In the genomic region with DNA sequence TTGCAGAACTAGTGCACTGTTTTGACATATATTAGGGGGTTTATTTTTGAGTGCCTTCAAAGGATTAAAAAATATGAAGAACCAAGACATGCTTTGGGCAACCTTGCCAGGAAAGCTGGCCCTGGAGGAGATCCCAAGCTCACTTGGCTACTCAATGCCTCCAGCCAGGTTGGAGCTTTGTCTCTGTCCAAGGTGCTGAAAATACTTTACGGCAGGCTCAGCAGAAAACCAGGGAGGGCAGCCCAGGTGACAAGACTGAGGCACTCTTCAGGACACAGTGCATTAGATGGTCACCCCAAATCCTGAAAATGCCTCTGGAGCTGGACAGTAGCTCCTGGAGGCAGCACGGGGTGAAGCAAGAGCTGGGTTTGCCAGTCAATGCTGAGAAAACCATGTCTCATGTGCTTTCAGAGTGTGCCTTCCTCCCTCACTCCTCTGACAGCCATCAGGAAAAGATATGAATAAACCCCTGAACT, we compare ENCODE assay signal across 12 cellular contexts. TPM values are rescaled to one million over a fixed set of nuclear protein-coding genes. Genes with fewer than 3 reads are reported as not detected.
DNase-seq lines count a peak whose midpoint lies in the region; ATAC-seq and TF ChIP-seq lines count a peak whose summit lies in the region.
"Had no signal": no experiment of that assay in that cellular context is flagged by ENCODE, and none has a peak within 500 bp of the region (broad histone marks: within the 10 kb centered on the region; RNA-seq: fewer than 3 reads in every experiment).

No MANE protein-coding gene starts in this region.

- no peak for TF ChIP-seq RAD21 in neural cell (conservative IDR thresholded peaks at IDR 0.05)

- H3K27me3 Mint-ChIP-seq in activated CD4-positive, alpha-beta T cell treated with anti-CD3 and anti-CD28 coated beads, Interleukin-2, amount 10 ng/mL, durations not matched to agents 7 days and 5 days: peaks cover 53% of the 10 kb centered on the region

- H3K4me3 ChIP-seq in OCI-LY7 (ENCODE audit: low read depth, low read length, poor library complexity, severe bottlenecking) (no peak overlapping the region), neural cell (ENCODE audit: low read length) (no peak overlapping the region), osteoblast (ENCODE audit: insufficient read depth, low read length) (no peak overlapping the region)
- H3K4me3 ChIP-seq: uterus had no signal

- intact Hi-C loops in OCI-LY7 (cut with micrococcal nuclease; ENCODE audit: unreplicated experiment): no loop called here

- H3K4me2 ChIP-seq in OCI-LY7 (ENCODE audit: low read length) (no peak overlapping the region), neural cell (ENCODE audit: low read length) (no peak overlapping the region), osteoblast (ENCODE audit: insufficient read depth, low read length) (no peak overlapping the region)

- no peak overlapping the region for H3K9ac ChIP-seq in neural cell (ENCODE audit: low read length)

- no peak for TF ChIP-seq EP300 in neural cell (conservative IDR thresholded peaks at IDR 0.05; ENCODE audit: poor library complexity, severe bottlenecking)

- H3K27me3 ChIP-seq in neural cell (ENCODE audit: insufficient read depth, low read depth, low read length) (no peaks in the 10 kb centered on the region), osteoblast (ENCODE audit: insufficient read depth, low read length) (peaks cover 22% of the 10 kb centered on the region)
- H3K27me3 ChIP-seq: uterus had no signal

- no peaks in the 10 kb centered on the region for H3K9me3 ChIP-seq in OCI-LY7 (ENCODE audit: low read length)
- H3K9me3 ChIP-seq in neural cell (ENCODE audit: low read length): no peaks in the 10 kb centered on the region
- no peaks in the 10 kb centered on the region for H3K9me3 ChIP-seq in osteoblast (ENCODE audit: low read depth, low read length)
- H3K9me3 ChIP-seq: uterus had no signal

- H3K4me1 Mint-ChIP-seq in activated CD4-positive, alpha-beta T cell treated with anti-CD3 and anti-CD28 coated beads, Interleukin-2, amount 10 ng/mL, durations not matched to agents 7 days and 5 days: peaks cover 23% of the 10 kb centered on the region

- H3F3A ChIP-seq in neural cell (ENCODE audit: insufficient read depth, low read length, poor library complexity, severe bottlenecking): peaks cover 7% of the 10 kb centered on the region

- H3K9me3 Mint-ChIP-seq in activated CD4-positive, alpha-beta T cell treated with anti-CD3 and anti-CD28 coated beads, Interleukin-2, amount 10 ng/mL, durations not matched to agents 7 days and 5 days: no peaks in the 10 kb centered on the region

- peak; percentile 63 for DNase-seq in activated CD4-positive, alpha-beta T cell treated with anti-CD3 and anti-CD28 coated beads, Interleukin-2, amount 10 ng/mL, durations not matched to agents 7 days and 5 days
- DNase-seq in activated CD4-positive, alpha-beta T cell treated with anti-CD3 and anti-CD28 coated beads for 48 hours: no peak
- DNase-seq in OCI-LY7 (ENCODE audit: low spot score) (peak; percentile 61), dermis blood vessel endothelial cell (peak; percentile 70), NOMO-1 treated with DMSO at 0.1 percent for 48 hours (lab: John Stamatoyannopoulos, UW; ENCODE audit: unreplicated experiment) (no peak), osteoblast (ENCODE audit: insufficient read length, low spot score, missing footprints) (no peak)
- DNase-seq: NCI-H748 treated with DMSO at 0.1 percent for 48 hours, uterus, WERI-Rb-1 had no signal

- ATAC-seq in GM18861 (IDR thresholded peaks at IDR 0.05; ENCODE audit: unreplicated experiment): no peak
- ATAC-seq: HCT116 had no signal

- no peak overlapping the region for H3K4me3 Mint-ChIP-seq in activated CD4-positive, alpha-beta T cell treated with anti-CD3 and anti-CD28 coated beads, Interleukin-2, amount 10 ng/mL, durations not matched to agents 7 days and 5 days

- BruUV-seq in OCI-LY7 (replicated peaks; lab: Mats Ljungman, UMichigan): no TSS peak

- H3K27ac ChIP-seq in OCI-LY7 (ENCODE audit: low read depth, low read length, poor library complexity, severe bottlenecking) (no peak overlapping the region), neural cell (ENCODE audit: low read length) (no peak overlapping the region), osteoblast (ENCODE audit: low read depth, low read length) (no peak overlapping the region)
- H3K27ac ChIP-seq: uterus, WERI-Rb-1 had no signal

- POLR2A ChIA-PET in activated CD4-positive, alpha-beta T cell treated with anti-CD3 and anti-CD28 coated beads, Interleukin-2, amount 10 ng/mL, durations not matched to agents 7 days and 5 days (lab: Charles Lee): no interaction called here
- POLR2A ChIA-PET in OCI-LY7 (lab: Charles Lee): interaction anchor here (0.7 to 1.0 kb wide), 2 partner anchors 15 to 86 kb away, joined by 3 read pairs; no protein-coding TSS in a partner anchor

- no peaks in the 10 kb centered on the region for H3K9me2 ChIP-seq in OCI-LY7 (ENCODE audit: insufficient read depth, low read length)
- H3K9me2 ChIP-seq in neural cell (ENCODE audit: insufficient read depth, low read length): no peaks in the 10 kb centered on the region

- CTCF ChIA-PET in activated CD4-positive, alpha-beta T cell treated with anti-CD3 and anti-CD28 coated beads, Interleukin-2, amount 10 ng/mL, durations not matched to agents 7 days and 5 days (lab: Charles Lee): interaction anchor here (0.7 to 3.2 kb wide), 11 partner anchors 8 to 184 kb away, joined by 3 to 10 read pairs (median 6); no protein-coding TSS in a partner anchor
- CTCF ChIA-PET in OCI-LY7 (lab: Charles Lee; ENCODE audit: unreplicated experiment): interaction anchor here (0.6 to 1.4 kb wide), 2 partner anchors 9 to 27 kb away, joined by 3 read pairs; no protein-coding TSS in a partner anchor

- H2AFZ ChIP-seq in OCI-LY7 (ENCODE audit: low read length): no peak overlapping the region
- H2AFZ ChIP-seq in neural cell (ENCODE audit: low read depth, low read length): no peak overlapping the region
- H2AFZ ChIP-seq in osteoblast (ENCODE audit: low read length): no peak overlapping the region

- H4K20me1 ChIP-seq in OCI-LY7 (ENCODE audit: insufficient read depth, low read length) (no peaks in the 10 kb centered on the region), neural cell (ENCODE audit: insufficient read depth) (no peaks in the 10 kb centered on the region), osteoblast (ENCODE audit: insufficient read depth, low read length) (peaks cover 2% of the 10 kb centered on the region)

- H3K4me1 ChIP-seq in OCI-LY7 (ENCODE audit: insufficient read depth, low read length, poor library complexity, severe bottlenecking) (peaks cover 15% of the 10 kb centered on the region), osteoblast (ENCODE audit: insufficient read depth, low read length) (no peaks in the 10 kb centered on the region)

- TF ChIP-seq CTCF in OCI-LY7 (conservative IDR thresholded peaks at IDR 0.05; ENCODE audit: low read length) (no peak), neural cell (IDR thresholded peaks at IDR 0.05; ENCODE audit: poor library complexity, severe bottlenecking) (no peak), osteoblast (IDR thresholded peaks at IDR 0.05; ENCODE audit: extremely low read depth, low read depth, low read length) (no peak)

- H3K79me2 ChIP-seq in OCI-LY7 (ENCODE audit: insufficient read depth, low read depth, low read length) (no peaks in the 10 kb centered on the region), neural cell (replicated peaks; ENCODE audit: insufficient read depth, low read length) (no peaks in the 10 kb centered on the region), osteoblast (ENCODE audit: insufficient read depth, low read length) (no peaks in the 10 kb centered on the region)

- H3K27ac Mint-ChIP-seq in activated CD4-positive, alpha-beta T cell treated with anti-CD3 and anti-CD28 coated beads, Interleukin-2, amount 10 ng/mL, durations not matched to agents 7 days and 5 days: no peak overlapping the region

- H3K36me3 ChIP-seq in OCI-LY7 (ENCODE audit: insufficient read depth, low read length) (no peaks in the 10 kb centered on the region), neural cell (ENCODE audit: insufficient read depth, low read length) (no peaks in the 10 kb centered on the region), osteoblast (ENCODE audit: insufficient read depth, low read length) (no peaks in the 10 kb centered on the region)
- H3K36me3 ChIP-seq: uterus, WERI-Rb-1 had no signal

- no peaks in the 10 kb centered on the region for H3K36me3 Mint-ChIP-seq in activated CD4-positive, alpha-beta T cell treated with anti-CD3 and anti-CD28 coated beads, Interleukin-2, amount 10 ng/mL, durations not matched to agents 7 days and 5 days (ENCODE audit: low read depth)

TF ChIP-seq in neural cell, 6 proteins besides CTCF, POLR2A, EP300 and RAD21 (continues in another document):
- no peak for TF ChIP-seq POLR2AphosphoS5 (IDR thresholded peaks at IDR 0.05)

RNA-seq across cellular contexts. Expression of a gene that starts 5.8 kb away (rescaled TPM):
- under 1 TPM; 0.27 to 0.30 TPM for total RNA-seq in activated CD4-positive, alpha-beta T cell treated with anti-CD3 and anti-CD28 coated beads, Interleukin-2, amount 10 ng/mL, durations not matched to agents 7 days and 5 days
- 4.0 and 7.5 TPM in 2 replicates for total RNA-seq in OCI-LY7 (2014; rRNA removed; shearing (Covaris generic))
- total RNA-seq in OCI-LY7 (2022): 5.8 and 6.2 TPM in 2 replicates
- under 0.01 TPM in 1 of 2 replicates, not detected in the other for total RNA-seq in dermis blood vessel endothelial cell
- 24.4 and 35.5 TPM in 2 replicates for polyA plus RNA-seq in neural cell
- polyA minus RNA-seq in neural cell: 45.4 and 48.0 TPM in 2 replicates
- not detected in 2 replicates for total RNA-seq in osteoblast

RNA-seq across cellular contexts. Expression of a gene that starts 6.9 kb away (rescaled TPM):
- 10 to 100 TPM; 21.6 to 22.3 TPM for total RNA-seq in activated CD4-positive, alpha-beta T cell treated with anti-CD3 and anti-CD28 coated beads, Interleukin-2, amount 10 ng/mL, durations not matched to agents 7 days and 5 days
- 0.41 and 0.82 TPM in 2 replicates for total RNA-seq in OCI-LY7 (2014; rRNA removed; shearing (Covaris generic))
- total RNA-seq in OCI-LY7 (2022): 0.30 and 0.78 TPM in 2 replicates
- total RNA-seq in dermis blood vessel endothelial cell: 33.4 and 103 TPM in 2 replicates
- polyA plus RNA-seq in neural cell: not detected in 2 replicates
- not detected in 2 replicates for polyA minus RNA-seq in neural cell
- not detected in 2 replicates for total RNA-seq in osteoblast

RNA-seq across cellular contexts. Expression of a gene that starts 40.4 kb away (rescaled TPM):
- 10 to 100 TPM; 12.1 to 12.3 TPM for total RNA-seq in activated CD4-positive, alpha-beta T cell treated with anti-CD3 and anti-CD28 coated beads, Interleukin-2, amount 10 ng/mL, durations not matched to agents 7 days and 5 days
- 0.18 and 1.1 TPM in 2 replicates for total RNA-seq in OCI-LY7 (2014; rRNA removed; shearing (Covaris generic))
- total RNA-seq in OCI-LY7 (2022) (0.94 and 0.97 TPM in 2 replicates), dermis blood vessel endothelial cell (0.28 TPM in 1 of 2 replicates, not detected in the other), osteoblast (not detected in 2 replicates)
- polyA plus RNA-seq in neural cell: 1.2 and 1.4 TPM in 2 replicates
- 0.58 TPM in 1 of 2 replicates, not detected in the other for polyA minus RNA-seq in neural cell

RNA-seq across cellular contexts. Expression of a gene that starts 44.3 kb away (rescaled TPM):
- 10 to 100 TPM; 57.5 to 67.8 TPM for total RNA-seq in activated CD4-positive, alpha-beta T cell treated with anti-CD3 and anti-CD28 coated beads, Interleukin-2, amount 10 ng/mL, durations not matched to agents 7 days and 5 days
- total RNA-seq in OCI-LY7 (2014; rRNA removed; shearing (Covaris generic)): 29.5 and 32.0 TPM in 2 replicates
- total RNA-seq in OCI-LY7 (2022): 63.9 and 64.7 TPM in 2 replicates
- 20.4 and 38.2 TPM in 2 replicates for total RNA-seq in dermis blood vessel endothelial cell
- 34.4 and 40.5 TPM in 2 replicates for polyA plus RNA-seq in neural cell
- 49.4 and 51.7 TPM in 2 replicates for polyA minus RNA-seq in neural cell
- total RNA-seq in osteoblast: 32.6 and 35.1 TPM in 2 replicates

Comparison
In these comparisons a context has a peak if more than half of its experiments do, and no peak if none do; other contexts are left out.
1. DNase-seq: peak in activated CD4-positive, alpha-beta T cell treated with anti-CD3 and anti-CD28 coated beads, Interleukin-2, amount 10 ng/mL, durations not matched to agents 7 days and 5 days (single experiment), OCI-LY7 (single experiment) and dermis blood vessel endothelial cell (single experiment); none in activated CD4-positive, alpha-beta T cell treated with anti-CD3 and anti-CD28 coated beads for 48 hours (single experiment), NOMO-1 treated with DMSO at 0.1 percent for 48 hours (single experiment) and osteoblast (single experiment).
2. RNA of a gene that starts 6.9 kb away (total RNA-seq): 33.4 to 103 TPM in dermis blood vessel endothelial cell and 21.6 to 22.3 TPM in activated CD4-positive, alpha-beta T cell treated with anti-CD3 and anti-CD28 coated beads, Interleukin-2, amount 10 ng/mL, durations not matched to agents 7 days and 5 days; 0.30 to 0.82 TPM in OCI-LY7 and not detected in osteoblast; every median in the first group is over 10 times any median in the second.
3. RNA of a gene that starts 40.4 kb away (total RNA-seq): 12.1 to 12.3 TPM in activated CD4-positive, alpha-beta T cell treated with anti-CD3 and anti-CD28 coated beads, Interleukin-2, amount 10 ng/mL, durations not matched to agents 7 days and 5 days; 0.18 to 1.1 TPM in OCI-LY7, 0.28 TPM in dermis blood vessel endothelial cell and not detected in osteoblast; every median in the first group is over 4 times any median in the second.